Comparison of ENCODE assay signal across 29 cellular contexts in genomic region chr1:96364576-96364975, GRCh38.
DNase-seq lines count a peak whose midpoint lies in the region; ATAC-seq and TF ChIP-seq lines count a peak whose summit lies in the region.
"Had no signal": no experiment of that assay in that cellular context is flagged by ENCODE, and none has a peak within 500 bp of the region (broad histone marks: within the 10 kb centered on the region; RNA-seq: fewer than 3 reads in every experiment).

No MANE protein-coding gene starts in this region.

- in situ Hi-C loops in ACHN (cut with HindIII; ENCODE audit: low pct_ligation_motif_present, low pct_unique_long_range_greater_than_20kb, low sequenced_read_pairs): no loop called here

- H3K9me3 Mint-ChIP-seq in mesothelial cell of epicardium: no peaks in the 10 kb centered on the region
- H3K9me3 Mint-ChIP-seq: H9 had no signal

- no peaks in the 10 kb centered on the region for H3K27me3 Mint-ChIP-seq in mesothelial cell of epicardium (ENCODE audit: low read depth)
- H3K27me3 Mint-ChIP-seq: T-helper 17 cell had no signal

- no peaks in the 10 kb centered on the region for H3K36me3 Mint-ChIP-seq in mesothelial cell of epicardium
- H3K36me3 Mint-ChIP-seq: immature natural killer cell had no signal

- ATAC-seq in HG03280 (IDR thresholded peaks at IDR 0.05; ENCODE audit: unreplicated experiment): no peak
- ATAC-seq: heart right ventricle; left ventricle myocardium superior; psoas muscle; stimulated activated naive CD8-positive, alpha-beta T cell treated with anti-CD3 and anti-CD28 coated beads, Interleukin-15, Interleukin-2, amounts not matched to agents 100 U/mL and 50 U/mL, for 24 hours; T-helper 17 cell had no signal

- TF ChIP-seq CTCF in cardiac fibroblast (IDR thresholded peaks at IDR 0.05; ENCODE audit: low read depth, low read length) (no peak), mesothelial cell of epicardium (IDR thresholded peaks at IDR 0.05; ENCODE audit: unreplicated experiment) (no peak), coronary artery (IDR thresholded peaks at IDR 0.05) (no peak)

- no peak overlapping the region for H3K4me3 Mint-ChIP-seq in mesothelial cell of epicardium
- H3K4me3 Mint-ChIP-seq: H9, immature natural killer cell, T-helper 17 cell had no signal

- peak overlapping the region; percentile 30 for H3K27ac Mint-ChIP-seq in mesothelial cell of epicardium
- H3K27ac Mint-ChIP-seq: H9, immature natural killer cell, T-helper 17 cell had no signal

- H3K4me3 ChIP-seq in cardiac fibroblast (replicated peaks in 1 of 2; ENCODE audit: low read depth in 2 of 2, low read length in 2 of 2) (no peak overlapping the region), coronary artery (no peak overlapping the region)
- H3K4me3 ChIP-seq: adrenal gland, esophagus squamous epithelium, heart right ventricle, psoas muscle, thyroid gland had no signal

- DNase-seq in EH (ENCODE audit: low read depth): peak; percentile 66
- DNase-seq in M059J (ENCODE audit: low read depth): peak; percentile 25
- peak; percentile 22 to 49 for DNase-seq in cardiac fibroblast (ENCODE audit: low read depth in 2 of 2)
- no peak for DNase-seq in mesothelial cell of epicardium (ENCODE audit: low spot score in 2 of 2, unreplicated experiment in 2 of 2)
- DNase-seq in C1 segment of cervical spinal cord (lab: John Stamatoyannopoulos, UW): no peak
- no peak for DNase-seq in coronary artery (ENCODE audit: low spot score)
- DNase-seq in ACHN: no peak
- DNase-seq: activated CD4-positive, alpha-beta T cell treated with anti-CD3 and anti-CD28 coated beads, Interleukin-2, amount 50 U/mL, for 1 hour; activated gamma-delta T cell; DMS79; effector CD8-positive, alpha-beta T cell; esophagus squamous epithelium; H9; heart right ventricle; immature natural killer cell; Kasumi-1; left ventricle myocardium superior; NCI-H1105; NCI-H2107; NCI-H510A; psoas muscle; SIG-M5; small intestine; stimulated activated CD4-positive, alpha-beta T cell treated with anti-CD3 and anti-CD28 coated beads, Interleukin-2, amount 100 ng/mL, for 48 hours; stimulated activated naive CD8-positive, alpha-beta T cell treated with anti-CD3 and anti-CD28 coated beads, Interleukin-15, Interleukin-2, amounts not matched to agents 100 U/mL and 50 U/mL, for 24 hours; T-helper 17 cell; thyroid gland had no signal

- H3K4me1 Mint-ChIP-seq in mesothelial cell of epicardium: peaks cover 15% of the 10 kb centered on the region
- H3K4me1 Mint-ChIP-seq: H9, immature natural killer cell, T-helper 17 cell had no signal

- no peak overlapping the region for H3K27ac ChIP-seq in coronary artery
- H3K27ac ChIP-seq: esophagus squamous epithelium, heart right ventricle, psoas muscle, thyroid gland had no signal

Comparison
In these comparisons a context has a peak if more than half of its experiments do, and no peak if none do; other contexts are left out.
1. DNase-seq: peak in EH (single experiment), M059J (single experiment) and cardiac fibroblast (2 of 2); none in mesothelial cell of epicardium (0 of 2), C1 segment of cervical spinal cord (0 of 14), coronary artery (single experiment) and ACHN (single experiment).